ENCODE assay signal across 11 cellular contexts in the genomic region with DNA sequence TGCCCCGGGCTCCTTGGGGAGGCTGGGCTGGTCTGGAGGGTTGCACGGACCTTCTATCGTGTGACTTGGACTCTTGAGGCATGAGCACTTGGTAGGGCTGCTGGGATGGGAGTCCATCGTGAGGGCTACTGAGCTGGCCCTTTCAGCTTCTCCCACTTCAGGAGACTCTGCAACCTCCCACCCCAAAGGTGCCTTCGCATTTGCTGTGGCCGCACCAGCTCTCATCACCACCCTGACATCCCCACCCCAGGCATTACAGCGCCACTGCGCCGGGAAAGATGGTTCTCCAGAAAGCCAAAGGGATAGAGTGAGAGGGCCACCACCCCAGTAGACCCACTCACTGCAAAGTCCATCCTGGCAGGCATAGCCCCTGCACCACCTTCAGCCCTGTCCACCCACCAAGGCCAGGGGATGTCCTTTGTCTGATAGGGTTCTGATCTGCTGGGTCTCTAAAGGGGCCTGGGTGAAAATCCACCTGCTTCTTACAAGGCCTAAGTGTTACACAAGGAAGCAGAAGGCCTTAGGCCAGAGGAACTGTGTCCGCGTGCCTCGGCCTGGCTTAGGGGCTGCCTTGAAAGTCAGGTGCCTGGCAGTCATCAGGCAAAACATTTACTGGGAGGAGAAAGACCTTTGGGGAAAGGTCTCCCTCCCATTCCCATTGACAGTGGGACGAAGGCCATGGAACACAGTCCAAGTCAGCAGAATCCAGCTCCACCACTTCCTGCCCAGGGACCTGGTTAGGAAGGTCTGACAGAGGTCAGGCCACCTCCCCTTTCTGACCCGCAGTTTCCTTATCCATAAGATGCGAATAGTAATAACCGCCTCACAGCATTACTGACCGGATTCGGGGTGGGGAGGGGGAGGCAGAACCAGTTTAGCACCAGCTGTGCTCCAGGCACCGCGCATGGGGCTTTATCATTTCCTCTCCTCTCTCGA. TPM values are rescaled to one million over a fixed set of nuclear protein-coding genes. Genes with fewer than 3 reads are reported as not detected.
A peak's percentile ranks its signal among the peaks of the same experiment; 100 is the strongest.
DNase-seq lines count a peak whose midpoint lies in the region; ATAC-seq, FAIRE-seq and TF ChIP-seq lines count a peak whose summit lies in the region.
"Had no signal": no experiment of that assay in that cellular context is flagged by ENCODE, and none has a peak within 500 bp of the region (broad histone marks: within the 10 kb centered on the region; RNA-seq: fewer than 3 reads in every experiment).

No MANE protein-coding gene starts in this region.

- peaks cover 14% of the 10 kb centered on the region for H3K4me1 Mint-ChIP-seq in T-helper 17 cell
- peaks cover 34 to 50% of the 10 kb centered on the region in 2 donors for H3K4me1 Mint-ChIP-seq in stimulated activated naive B cell treated with anti-CD40 and anti-IgM and Interleukin-4, amounts not matched to agents 10 μg/mL and 1 μg/mL and 100 μg/mL, for 72 hours

- POLR2A ChIA-PET in GM10248 (lab: Yijun Ruan, JAX) = no interaction called here

- TF ChIP-seq CTCF in esophagus squamous epithelium (IDR thresholded peaks at IDR 0.05) (no peak), lower lobe of right lung (IDR thresholded peaks at IDR 0.05) (no peak), GM10248 (IDR thresholded peaks at IDR 0.05; ENCODE audit: control extremely low read depth, extremely low read depth, low read depth, missing control alignments) (no peak)

- intact Hi-C loops in esophagus squamous epithelium (cut with DNase I) = no loop called here
- intact Hi-C loops in lower lobe of right lung (cut with DNase I) = no loop called here

- no peaks in the 10 kb centered on the region for H3K27me3 Mint-ChIP-seq in T-helper 17 cell
- H3K27me3 Mint-ChIP-seq in stimulated activated naive B cell treated with anti-CD40 and anti-IgM and Interleukin-4, amounts not matched to agents 10 μg/mL and 1 μg/mL and 100 μg/mL, for 72 hours = no peaks in the 10 kb centered on the region
- H3K27me3 Mint-ChIP-seq: activated naive CD8-positive, alpha-beta T cell treated with anti-CD3 and anti-CD28 coated beads for 36 hours had no signal

- H3K36me3 Mint-ChIP-seq in T-helper 17 cell (ENCODE audit: low read depth) = no peaks in the 10 kb centered on the region
- H3K36me3 Mint-ChIP-seq in stimulated activated naive B cell treated with anti-CD40 and anti-IgM and Interleukin-4, amounts not matched to agents 10 μg/mL and 1 μg/mL and 100 μg/mL, for 72 hours = peaks cover 3 to 5% of the 10 kb centered on the region in 2 donors
- H3K36me3 Mint-ChIP-seq: activated naive CD8-positive, alpha-beta T cell treated with anti-CD3 and anti-CD28 coated beads for 36 hours had no signal

- no peaks in the 10 kb centered on the region for H3K9me3 ChIP-seq in T-helper 17 cell (ENCODE audit: control insufficient read depth, low read length, poor library complexity, severe bottlenecking)
- H3K9me3 ChIP-seq in esophagus squamous epithelium = no peaks in the 10 kb centered on the region
- no peaks in the 10 kb centered on the region for H3K9me3 ChIP-seq in lower lobe of right lung

- H3K27me3 ChIP-seq in esophagus squamous epithelium (no peaks in the 10 kb centered on the region), lower lobe of right lung (ENCODE audit: low read depth) (no peaks in the 10 kb centered on the region)

- peak overlapping the region; percentile 34 to 77 (median 72) for H3K27ac ChIP-seq in esophagus squamous epithelium
- H3K27ac ChIP-seq in lower lobe of right lung = peak overlapping the region; percentile 36

- H3K27ac Mint-ChIP-seq in T-helper 17 cell = peak overlapping the region; percentile 24
- peak overlapping the region; percentile 9 for H3K27ac Mint-ChIP-seq in stimulated activated naive B cell treated with anti-CD40 and anti-IgM and Interleukin-4, amounts not matched to agents 10 μg/mL and 1 μg/mL and 100 μg/mL, for 72 hours
- H3K27ac Mint-ChIP-seq: activated naive CD8-positive, alpha-beta T cell treated with anti-CD3 and anti-CD28 coated beads for 36 hours had no signal

- H3K36me3 ChIP-seq in esophagus squamous epithelium (peaks cover 0 to 13% (median 0%) of the 10 kb centered on the region in 3 donors), lower lobe of right lung (peaks cover under 1% of the 10 kb centered on the region)

- no peak overlapping the region for H3K4me3 ChIP-seq in esophagus squamous epithelium
- H3K4me3 ChIP-seq in lower lobe of right lung = no peak overlapping the region
- H3K4me3 ChIP-seq: skin epidermis had no signal

- CTCF ChIA-PET in GM10248 (lab: Yijun Ruan, JAX) = interaction anchor here (1.4 kb wide), 1 partner anchor 94 kb away, joined by 3 read pairs; no protein-coding TSS in a partner anchor

- FAIRE-seq in GM12892 (lab: Jason Lieb, UNC) = no peak

- H3K4me3 Mint-ChIP-seq in T-helper 17 cell = no peak overlapping the region
- no peak overlapping the region for H3K4me3 Mint-ChIP-seq in stimulated activated naive B cell treated with anti-CD40 and anti-IgM and Interleukin-4, amounts not matched to agents 10 μg/mL and 1 μg/mL and 100 μg/mL, for 72 hours
- H3K4me3 Mint-ChIP-seq: activated naive CD8-positive, alpha-beta T cell treated with anti-CD3 and anti-CD28 coated beads for 36 hours had no signal

- 57 to 74% methylated on average over 10 of the region's 21 CpGs for WGBS in esophagus squamous epithelium, 2 donors

- no peaks in the 10 kb centered on the region for H3K9me3 Mint-ChIP-seq in stimulated activated naive B cell treated with anti-CD40 and anti-IgM and Interleukin-4, amounts not matched to agents 10 μg/mL and 1 μg/mL and 100 μg/mL, for 72 hours
- H3K9me3 Mint-ChIP-seq: activated naive CD8-positive, alpha-beta T cell treated with anti-CD3 and anti-CD28 coated beads for 36 hours had no signal

- no peak for DNase-seq in T-helper 17 cell
- no peak for DNase-seq in esophagus squamous epithelium (lab: John Stamatoyannopoulos, UW)
- DNase-seq in lower lobe of right lung = no peak
- no peak for DNase-seq in stimulated activated naive B cell treated with anti-CD40 and anti-IgM and Interleukin-4, amounts not matched to agents 10 μg/mL and 1 μg/mL and 100 μg/mL, for 72 hours
- DNase-seq in NCI-H1417 treated with DMSO at 0.1 percent for 48 hours (lab: John Stamatoyannopoulos, UW) = no peak
- no peak for DNase-seq in GM10248 (ENCODE audit: extremely low spot score)
- DNase-seq in GM12892 (ENCODE audit: insufficient read length) = no peak
- DNase-seq in stimulated activated CD4-positive, alpha-beta T cell treated with anti-CD3 and anti-CD28 coated beads, Interleukin-4, amount 100 ng/mL, for 24 hours = no peak
- DNase-seq: activated naive CD8-positive, alpha-beta T cell treated with anti-CD3 and anti-CD28 coated beads for 36 hours; NCI-H2171 treated with DMSO at 0.1 percent for 48 hours had no signal

- no peak for TF ChIP-seq POLR2A in esophagus squamous epithelium (IDR thresholded peaks at IDR 0.05)
- TF ChIP-seq POLR2A in GM12892 (IDR thresholded peaks at IDR 0.05; ENCODE audit: low read depth, low read length) = no peak

- ATAC-seq in T-helper 17 cell (no peak), lower lobe of right lung (no peak)
- no peak for ATAC-seq in stimulated activated naive B cell treated with anti-CD40 and anti-IgM and Interleukin-4, amounts not matched to agents 10 μg/mL and 1 μg/mL and 100 μg/mL, for 72 hours (replicated peaks)

- H3K4me1 ChIP-seq in esophagus squamous epithelium (peaks cover 17 to 72% (median 44%) of the 10 kb centered on the region in 3 donors), lower lobe of right lung (peaks cover 24% of the 10 kb centered on the region)

RNA-seq across cellular contexts. Expression of gene EHD3, which starts 5.2 kb away (rescaled TPM):
- 10 to 100 TPM in 1 of 2 donors, 1 to 10 TPM in 1; 3.9 to 23.5 TPM for total RNA-seq in T-helper 17 cell
- 10 to 100 TPM; 22.6 to 54.5 (median 38.1) TPM for total RNA-seq in esophagus squamous epithelium
- 11.0 TPM for total RNA-seq in lower lobe of right lung
- 1.5 TPM for polyA plus RNA-seq in GM12892 (2012; ENCODE audit: missing spikeins)

RNA-seq across cellular contexts. Expression of gene CAPN14, which starts 21.9 kb away (rescaled TPM):
- total RNA-seq in T-helper 17 cell (under 1 TPM; 0.18 to 0.65 TPM), esophagus squamous epithelium (100 to 1,000 TPM; 124 to 316 (median 198) TPM), lower lobe of right lung (0.15 TPM)
- 0.91 TPM for polyA plus RNA-seq in GM12892 (2012; ENCODE audit: missing spikeins)

Comparison
In these comparisons a context has a peak if more than half of its experiments do, and no peak if none do; other contexts are left out.
1. RNA of gene CAPN14, which starts 21.9 kb away (total RNA-seq): 124 to 316 TPM in esophagus squamous epithelium; 0.18 to 0.65 TPM in T-helper 17 cell and 0.15 TPM in lower lobe of right lung (single experiment); every median in the first group is over 10 times any median in the second.